In the genomic region with DNA sequence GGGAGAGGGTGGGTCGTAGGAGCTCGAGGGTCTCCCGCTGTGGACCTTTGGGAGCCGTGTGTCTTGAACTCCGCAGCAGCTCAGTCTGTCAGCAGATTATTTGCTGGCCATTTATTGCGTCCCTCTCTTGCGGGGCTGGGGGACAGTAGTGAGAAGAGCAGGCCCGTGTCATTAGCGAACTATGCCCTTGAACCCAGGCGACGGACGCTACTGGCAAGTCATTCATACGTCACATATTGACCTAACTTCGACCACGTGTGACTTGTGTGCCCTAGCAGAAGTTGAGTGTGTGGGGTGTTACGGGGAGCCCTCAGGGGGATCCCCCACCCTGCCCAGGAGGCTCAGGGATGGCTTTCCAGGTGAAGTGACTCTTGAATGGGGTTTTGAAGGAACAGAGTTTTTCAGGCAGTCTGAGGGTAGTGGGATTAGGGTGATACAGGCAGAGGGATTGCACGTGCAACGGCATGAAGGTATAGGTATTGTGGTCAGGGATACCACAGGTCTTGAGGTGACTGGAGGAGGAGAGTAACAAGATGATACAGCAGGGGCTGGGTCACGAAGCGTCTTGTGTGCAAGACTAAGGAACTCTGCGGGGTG, we compare ENCODE assay signal across 1 cellular context.
A peak's percentile ranks its signal among the peaks of the same experiment; 100 is the strongest.
TF ChIP-seq lines count a peak whose summit lies in the region.

No MANE protein-coding gene starts in this region.

TF ChIP-seq in HepG2, 621 proteins besides CTCF, POLR2A, EP300 and RAD21 (continued from another document and continues in another):
- TF ChIP-seq, protein P1, sequence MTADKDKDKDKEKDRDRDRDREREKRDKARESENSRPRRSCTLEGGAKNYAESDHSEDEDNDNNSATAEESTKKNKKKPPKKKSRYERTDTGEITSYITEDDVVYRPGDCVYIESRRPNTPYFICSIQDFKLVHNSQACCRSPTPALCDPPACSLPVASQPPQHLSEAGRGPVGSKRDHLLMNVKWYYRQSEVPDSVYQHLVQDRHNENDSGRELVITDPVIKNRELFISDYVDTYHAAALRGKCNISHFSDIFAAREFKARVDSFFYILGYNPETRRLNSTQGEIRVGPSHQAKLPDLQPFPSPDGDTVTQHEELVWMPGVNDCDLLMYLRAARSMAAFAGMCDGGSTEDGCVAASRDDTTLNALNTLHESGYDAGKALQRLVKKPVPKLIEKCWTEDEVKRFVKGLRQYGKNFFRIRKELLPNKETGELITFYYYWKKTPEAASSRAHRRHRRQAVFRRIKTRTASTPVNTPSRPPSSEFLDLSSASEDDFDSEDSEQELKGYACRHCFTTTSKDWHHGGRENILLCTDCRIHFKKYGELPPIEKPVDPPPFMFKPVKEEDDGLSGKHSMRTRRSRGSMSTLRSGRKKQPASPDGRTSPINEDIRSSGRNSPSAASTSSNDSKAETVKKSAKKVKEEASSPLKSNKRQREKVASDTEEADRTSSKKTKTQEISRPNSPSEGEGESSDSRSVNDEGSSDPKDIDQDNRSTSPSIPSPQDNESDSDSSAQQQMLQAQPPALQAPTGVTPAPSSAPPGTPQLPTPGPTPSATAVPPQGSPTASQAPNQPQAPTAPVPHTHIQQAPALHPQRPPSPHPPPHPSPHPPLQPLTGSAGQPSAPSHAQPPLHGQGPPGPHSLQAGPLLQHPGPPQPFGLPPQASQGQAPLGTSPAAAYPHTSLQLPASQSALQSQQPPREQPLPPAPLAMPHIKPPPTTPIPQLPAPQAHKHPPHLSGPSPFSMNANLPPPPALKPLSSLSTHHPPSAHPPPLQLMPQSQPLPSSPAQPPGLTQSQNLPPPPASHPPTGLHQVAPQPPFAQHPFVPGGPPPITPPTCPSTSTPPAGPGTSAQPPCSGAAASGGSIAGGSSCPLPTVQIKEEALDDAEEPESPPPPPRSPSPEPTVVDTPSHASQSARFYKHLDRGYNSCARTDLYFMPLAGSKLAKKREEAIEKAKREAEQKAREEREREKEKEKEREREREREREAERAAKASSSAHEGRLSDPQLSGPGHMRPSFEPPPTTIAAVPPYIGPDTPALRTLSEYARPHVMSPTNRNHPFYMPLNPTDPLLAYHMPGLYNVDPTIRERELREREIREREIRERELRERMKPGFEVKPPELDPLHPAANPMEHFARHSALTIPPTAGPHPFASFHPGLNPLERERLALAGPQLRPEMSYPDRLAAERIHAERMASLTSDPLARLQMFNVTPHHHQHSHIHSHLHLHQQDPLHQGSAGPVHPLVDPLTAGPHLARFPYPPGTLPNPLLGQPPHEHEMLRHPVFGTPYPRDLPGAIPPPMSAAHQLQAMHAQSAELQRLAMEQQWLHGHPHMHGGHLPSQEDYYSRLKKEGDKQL (CRISPR knock-in tag; IDR thresholded peaks at IDR 0.05; ENCODE audit: low read depth) = 0 out of 2 replicates have a peak, but pooled peaks have one; percentile 17
- no peak for TF ChIP-seq HHEX (CRISPR knock-in tag; IDR thresholded peaks at IDR 0.05)
- TF ChIP-seq ZMYM4 (CRISPR knock-in tag; IDR thresholded peaks at IDR 0.05) = no peak
- no peak for TF ChIP-seq MEIS2 (CRISPR knock-in tag; IDR thresholded peaks at IDR 0.05)
- peak; percentile 35; the same call in 1 of the 2 replicates for TF ChIP-seq BRD4 (CRISPR knock-in tag; IDR thresholded peaks at IDR 0.05)
- TF ChIP-seq SMAD3 (CRISPR knock-in tag; IDR thresholded peaks at IDR 0.05) = no peak
- TF ChIP-seq, protein P2, sequence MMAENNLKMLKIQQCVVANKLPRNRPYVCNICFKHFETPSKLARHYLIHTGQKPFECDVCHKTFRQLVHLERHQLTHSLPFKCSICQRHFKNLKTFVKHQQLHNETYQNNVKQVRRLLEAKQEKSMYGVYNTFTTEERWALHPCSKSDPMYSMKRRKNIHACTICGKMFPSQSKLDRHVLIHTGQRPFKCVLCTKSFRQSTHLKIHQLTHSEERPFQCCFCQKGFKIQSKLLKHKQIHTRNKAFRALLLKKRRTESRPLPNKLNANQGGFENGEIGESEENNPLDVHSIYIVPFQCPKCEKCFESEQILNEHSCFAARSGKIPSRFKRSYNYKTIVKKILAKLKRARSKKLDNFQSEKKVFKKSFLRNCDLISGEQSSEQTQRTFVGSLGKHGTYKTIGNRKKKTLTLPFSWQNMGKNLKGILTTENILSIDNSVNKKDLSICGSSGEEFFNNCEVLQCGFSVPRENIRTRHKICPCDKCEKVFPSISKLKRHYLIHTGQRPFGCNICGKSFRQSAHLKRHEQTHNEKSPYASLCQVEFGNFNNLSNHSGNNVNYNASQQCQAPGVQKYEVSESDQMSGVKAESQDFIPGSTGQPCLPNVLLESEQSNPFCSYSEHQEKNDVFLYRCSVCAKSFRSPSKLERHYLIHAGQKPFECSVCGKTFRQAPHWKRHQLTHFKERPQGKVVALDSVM (CRISPR knock-in tag; IDR thresholded peaks at IDR 0.05) = 0 out of 2 replicates have a peak, but pooled peaks have one; percentile 1
- 0 out of 2 replicates have a peak, but pooled peaks have one; percentile 47 for TF ChIP-seq RNF2 (conservative IDR thresholded peaks at IDR 0.05; ENCODE audit: low read depth)
- TF ChIP-seq PRPF4 (IDR thresholded peaks at IDR 0.05; ENCODE audit: low read depth, low read length, poor library complexity, severe bottlenecking) = no peak
- TF ChIP-seq FOXA3 (CRISPR knock-in tag; IDR thresholded peaks at IDR 0.05) = peak; percentile 83
- TF ChIP-seq SETDB1 (CRISPR knock-in tag; IDR thresholded peaks at IDR 0.05; ENCODE audit: borderline replicate concordance) = no peak
- 0 out of 2 replicates have a peak, but pooled peaks have one; percentile 51 for TF ChIP-seq KLF9 (CRISPR knock-in tag; IDR thresholded peaks at IDR 0.05; ENCODE audit: low read depth)
- TF ChIP-seq MXI1 (IDR thresholded peaks at IDR 0.05; ENCODE audit: borderline replicate concordance, low read depth, low read length) = peak; percentile 49; the same call in 1 of the 3 replicates
- TF ChIP-seq SALL1 (CRISPR knock-in tag; IDR thresholded peaks at IDR 0.05) = peak; percentile 60
- no peak for TF ChIP-seq ZNF232 (CRISPR knock-in tag; IDR thresholded peaks at IDR 0.05; ENCODE audit: borderline replicate concordance)
- TF ChIP-seq, protein P3, sequence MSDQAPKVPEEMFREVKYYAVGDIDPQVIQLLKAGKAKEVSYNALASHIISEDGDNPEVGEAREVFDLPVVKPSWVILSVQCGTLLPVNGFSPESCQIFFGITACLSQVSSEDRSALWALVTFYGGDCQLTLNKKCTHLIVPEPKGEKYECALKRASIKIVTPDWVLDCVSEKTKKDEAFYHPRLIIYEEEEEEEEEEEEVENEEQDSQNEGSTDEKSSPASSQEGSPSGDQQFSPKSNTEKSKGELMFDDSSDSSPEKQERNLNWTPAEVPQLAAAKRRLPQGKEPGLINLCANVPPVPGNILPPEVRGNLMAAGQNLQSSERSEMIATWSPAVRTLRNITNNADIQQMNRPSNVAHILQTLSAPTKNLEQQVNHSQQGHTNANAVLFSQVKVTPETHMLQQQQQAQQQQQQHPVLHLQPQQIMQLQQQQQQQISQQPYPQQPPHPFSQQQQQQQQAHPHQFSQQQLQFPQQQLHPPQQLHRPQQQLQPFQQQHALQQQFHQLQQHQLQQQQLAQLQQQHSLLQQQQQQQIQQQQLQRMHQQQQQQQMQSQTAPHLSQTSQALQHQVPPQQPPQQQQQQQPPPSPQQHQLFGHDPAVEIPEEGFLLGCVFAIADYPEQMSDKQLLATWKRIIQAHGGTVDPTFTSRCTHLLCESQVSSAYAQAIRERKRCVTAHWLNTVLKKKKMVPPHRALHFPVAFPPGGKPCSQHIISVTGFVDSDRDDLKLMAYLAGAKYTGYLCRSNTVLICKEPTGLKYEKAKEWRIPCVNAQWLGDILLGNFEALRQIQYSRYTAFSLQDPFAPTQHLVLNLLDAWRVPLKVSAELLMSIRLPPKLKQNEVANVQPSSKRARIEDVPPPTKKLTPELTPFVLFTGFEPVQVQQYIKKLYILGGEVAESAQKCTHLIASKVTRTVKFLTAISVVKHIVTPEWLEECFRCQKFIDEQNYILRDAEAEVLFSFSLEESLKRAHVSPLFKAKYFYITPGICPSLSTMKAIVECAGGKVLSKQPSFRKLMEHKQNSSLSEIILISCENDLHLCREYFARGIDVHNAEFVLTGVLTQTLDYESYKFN (CRISPR knock-in tag; conservative IDR thresholded peaks at IDR 0.05) = peak; percentile 39
- no peak for TF ChIP-seq KAT2B (IDR thresholded peaks at IDR 0.05; ENCODE audit: borderline replicate concordance, low read depth, low read length)
- TF ChIP-seq, protein P4, sequence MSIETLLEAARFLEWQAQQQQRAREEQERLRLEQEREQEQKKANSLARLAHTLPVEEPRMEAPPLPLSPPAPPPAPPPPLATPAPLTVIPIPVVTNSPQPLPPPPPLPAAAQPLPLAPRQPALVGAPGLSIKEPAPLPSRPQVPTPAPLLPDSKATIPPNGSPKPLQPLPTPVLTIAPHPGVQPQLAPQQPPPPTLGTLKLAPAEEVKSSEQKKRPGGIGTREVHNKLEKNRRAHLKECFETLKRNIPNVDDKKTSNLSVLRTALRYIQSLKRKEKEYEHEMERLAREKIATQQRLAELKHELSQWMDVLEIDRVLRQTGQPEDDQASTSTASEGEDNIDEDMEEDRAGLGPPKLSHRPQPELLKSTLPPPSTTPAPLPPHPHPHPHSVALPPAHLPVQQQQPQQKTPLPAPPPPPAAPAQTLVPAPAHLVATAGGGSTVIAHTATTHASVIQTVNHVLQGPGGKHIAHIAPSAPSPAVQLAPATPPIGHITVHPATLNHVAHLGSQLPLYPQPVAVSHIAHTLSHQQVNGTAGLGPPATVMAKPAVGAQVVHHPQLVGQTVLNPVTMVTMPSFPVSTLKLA (IDR thresholded peaks at IDR 0.05) = peak; percentile 72
- peak; percentile 54 for TF ChIP-seq MEF2D (CRISPR knock-in tag; IDR thresholded peaks at IDR 0.05)
- no peak for TF ChIP-seq ZMYM2 (CRISPR knock-in tag; IDR thresholded peaks at IDR 0.05)
- TF ChIP-seq, protein P5, sequence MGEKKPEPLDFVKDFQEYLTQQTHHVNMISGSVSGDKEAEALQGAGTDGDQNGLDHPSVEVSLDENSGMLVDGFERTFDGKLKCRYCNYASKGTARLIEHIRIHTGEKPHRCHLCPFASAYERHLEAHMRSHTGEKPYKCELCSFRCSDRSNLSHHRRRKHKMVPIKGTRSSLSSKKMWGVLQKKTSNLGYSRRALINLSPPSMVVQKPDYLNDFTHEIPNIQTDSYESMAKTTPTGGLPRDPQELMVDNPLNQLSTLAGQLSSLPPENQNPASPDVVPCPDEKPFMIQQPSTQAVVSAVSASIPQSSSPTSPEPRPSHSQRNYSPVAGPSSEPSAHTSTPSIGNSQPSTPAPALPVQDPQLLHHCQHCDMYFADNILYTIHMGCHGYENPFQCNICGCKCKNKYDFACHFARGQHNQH (CRISPR knock-in tag; IDR thresholded peaks at IDR 0.05) = 0 out of 2 replicates have a peak, but pooled peaks have one; percentile 27
- no peak for TF ChIP-seq CCDC6 (CRISPR knock-in tag; IDR thresholded peaks at IDR 0.05)
- TF ChIP-seq RXRB (CRISPR knock-in tag; IDR thresholded peaks at IDR 0.05; ENCODE audit: borderline replicate concordance) = peak; percentile 46; the same call in 1 of the 2 replicates
- no peak for TF ChIP-seq JARID2 (CRISPR knock-in tag; IDR thresholded peaks at IDR 0.05; ENCODE audit: insufficient replicate concordance)
- TF ChIP-seq SOX6 (IDR thresholded peaks at IDR 0.05) = no peak
- no peak; the same call in 1 of the 2 replicates for TF ChIP-seq SOX6 (CRISPR knock-in tag; IDR thresholded peaks at IDR 0.05)
- TF ChIP-seq NPAS2 (CRISPR knock-in tag; IDR thresholded peaks at IDR 0.05; ENCODE audit: borderline replicate concordance) = no peak
- peak; percentile 90 for TF ChIP-seq ZNF629 (CRISPR knock-in tag; conservative IDR thresholded peaks at IDR 0.05)
- TF ChIP-seq, protein P6, sequence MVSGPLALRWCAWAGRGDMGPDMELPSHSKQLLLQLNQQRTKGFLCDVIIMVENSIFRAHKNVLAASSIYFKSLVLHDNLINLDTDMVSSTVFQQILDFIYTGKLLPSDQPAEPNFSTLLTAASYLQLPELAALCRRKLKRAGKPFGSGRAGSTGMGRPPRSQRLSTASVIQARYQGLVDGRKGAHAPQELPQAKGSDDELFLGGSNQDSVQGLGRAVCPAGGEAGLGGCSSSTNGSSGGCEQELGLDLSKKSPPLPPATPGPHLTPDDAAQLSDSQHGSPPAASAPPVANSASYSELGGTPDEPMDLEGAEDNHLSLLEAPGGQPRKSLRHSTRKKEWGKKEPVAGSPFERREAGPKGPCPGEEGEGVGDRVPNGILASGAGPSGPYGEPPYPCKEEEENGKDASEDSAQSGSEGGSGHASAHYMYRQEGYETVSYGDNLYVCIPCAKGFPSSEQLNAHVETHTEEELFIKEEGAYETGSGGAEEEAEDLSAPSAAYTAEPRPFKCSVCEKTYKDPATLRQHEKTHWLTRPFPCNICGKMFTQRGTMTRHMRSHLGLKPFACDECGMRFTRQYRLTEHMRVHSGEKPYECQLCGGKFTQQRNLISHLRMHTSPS (CRISPR knock-in tag; IDR thresholded peaks at IDR 0.05; ENCODE audit: low read depth) = no peak
- TF ChIP-seq, protein P7, sequence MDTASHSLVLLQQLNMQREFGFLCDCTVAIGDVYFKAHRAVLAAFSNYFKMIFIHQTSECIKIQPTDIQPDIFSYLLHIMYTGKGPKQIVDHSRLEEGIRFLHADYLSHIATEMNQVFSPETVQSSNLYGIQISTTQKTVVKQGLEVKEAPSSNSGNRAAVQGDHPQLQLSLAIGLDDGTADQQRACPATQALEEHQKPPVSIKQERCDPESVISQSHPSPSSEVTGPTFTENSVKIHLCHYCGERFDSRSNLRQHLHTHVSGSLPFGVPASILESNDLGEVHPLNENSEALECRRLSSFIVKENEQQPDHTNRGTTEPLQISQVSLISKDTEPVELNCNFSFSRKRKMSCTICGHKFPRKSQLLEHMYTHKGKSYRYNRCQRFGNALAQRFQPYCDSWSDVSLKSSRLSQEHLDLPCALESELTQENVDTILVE (CRISPR knock-in tag; IDR thresholded peaks at IDR 0.05) = 0 out of 2 replicates have a peak, but pooled peaks have one; percentile 28
- peak in 1 of 2 experiments; percentile 42; a peak in 1 of 4 replicates for TF ChIP-seq NR2F1 (CRISPR knock-in tag; IDR thresholded peaks at IDR 0.05)
- TF ChIP-seq ZFY (CRISPR knock-in tag; IDR thresholded peaks at IDR 0.05) = no peak
- no peak for TF ChIP-seq CAMTA2 (CRISPR knock-in tag; IDR thresholded peaks at IDR 0.05; ENCODE audit: borderline replicate concordance)
- TF ChIP-seq ZFX (CRISPR knock-in tag; IDR thresholded peaks at IDR 0.05; ENCODE audit: low read depth) = no peak
- TF ChIP-seq, protein P8, sequence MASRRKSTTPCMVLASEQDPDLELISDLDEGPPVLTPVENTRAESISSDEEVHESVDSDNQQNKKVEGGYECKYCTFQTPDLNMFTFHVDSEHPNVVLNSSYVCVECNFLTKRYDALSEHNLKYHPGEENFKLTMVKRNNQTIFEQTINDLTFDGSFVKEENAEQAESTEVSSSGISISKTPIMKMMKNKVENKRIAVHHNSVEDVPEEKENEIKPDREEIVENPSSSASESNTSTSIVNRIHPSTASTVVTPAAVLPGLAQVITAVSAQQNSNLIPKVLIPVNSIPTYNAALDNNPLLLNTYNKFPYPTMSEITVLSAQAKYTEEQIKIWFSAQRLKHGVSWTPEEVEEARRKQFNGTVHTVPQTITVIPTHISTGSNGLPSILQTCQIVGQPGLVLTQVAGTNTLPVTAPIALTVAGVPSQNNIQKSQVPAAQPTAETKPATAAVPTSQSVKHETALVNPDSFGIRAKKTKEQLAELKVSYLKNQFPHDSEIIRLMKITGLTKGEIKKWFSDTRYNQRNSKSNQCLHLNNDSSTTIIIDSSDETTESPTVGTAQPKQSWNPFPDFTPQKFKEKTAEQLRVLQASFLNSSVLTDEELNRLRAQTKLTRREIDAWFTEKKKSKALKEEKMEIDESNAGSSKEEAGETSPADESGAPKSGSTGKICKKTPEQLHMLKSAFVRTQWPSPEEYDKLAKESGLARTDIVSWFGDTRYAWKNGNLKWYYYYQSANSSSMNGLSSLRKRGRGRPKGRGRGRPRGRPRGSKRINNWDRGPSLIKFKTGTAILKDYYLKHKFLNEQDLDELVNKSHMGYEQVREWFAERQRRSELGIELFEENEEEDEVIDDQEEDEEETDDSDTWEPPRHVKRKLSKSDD (CRISPR knock-in tag; IDR thresholded peaks at IDR 0.05; ENCODE audit: low read depth) = 0 out of 2 replicates have a peak, but pooled peaks have one; percentile 22
- TF ChIP-seq KDM4B (CRISPR knock-in tag; IDR thresholded peaks at IDR 0.05) = no peak
- no peak for TF ChIP-seq ISL2 (CRISPR knock-in tag; IDR thresholded peaks at IDR 0.05)
- no peak for TF ChIP-seq ZNF891 (CRISPR knock-in tag; IDR thresholded peaks at IDR 0.05)
- peak; percentile 66 for TF ChIP-seq GATAD2A (CRISPR knock-in tag; IDR thresholded peaks at IDR 0.05)
- no peak for TF ChIP-seq ZNF354B (CRISPR knock-in tag; IDR thresholded peaks at IDR 0.05)
